ENCODE assay signal across 1 cellular context in the genomic region with DNA sequence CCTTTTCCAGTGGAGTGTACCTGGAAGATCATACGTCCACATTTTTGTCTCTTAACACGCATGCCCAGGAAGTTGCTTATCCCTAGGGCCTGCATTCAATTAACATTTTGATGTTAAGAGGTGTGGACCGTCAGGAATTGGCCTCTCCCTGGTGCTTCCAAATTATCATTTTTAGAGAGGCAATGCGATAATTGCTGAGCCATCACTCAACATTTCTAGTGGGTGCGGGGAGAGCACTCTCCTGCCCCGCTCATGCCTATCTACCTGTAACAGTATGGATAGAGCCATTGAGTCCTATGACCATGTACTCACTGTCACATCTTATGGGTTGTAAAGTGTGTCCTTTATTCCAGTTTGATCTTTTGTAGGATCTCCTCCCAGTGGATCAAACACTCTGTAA.
TF ChIP-seq lines count a peak whose summit lies in the region.

No MANE protein-coding gene starts in this region.

TF ChIP-seq in HepG2, 621 proteins besides CTCF, POLR2A, EP300 and RAD21:
- TF ChIP-seq ZNF704 (CRISPR knock-in tag; IDR thresholded peaks at IDR 0.05; ENCODE audit: borderline replicate concordance): no peak
- peak in 1 of 2 experiments; percentile 27; a peak in 1 of 4 replicates for TF ChIP-seq MAFK (conservative IDR thresholded peaks at IDR 0.05 in 1 of 2, IDR thresholded peaks at IDR 0.05 in 1 of 2; ENCODE audit: low read length in 2 of 2)
- 0 out of 2 replicates have a peak, but pooled peaks have one; percentile 27 for TF ChIP-seq PAXIP1 (CRISPR knock-in tag; conservative IDR thresholded peaks at IDR 0.05)
- 0 out of 2 replicates have a peak, but pooled peaks have one; percentile 21 for TF ChIP-seq ARNTL (CRISPR knock-in tag; IDR thresholded peaks at IDR 0.05)
- peak; percentile 68 for TF ChIP-seq ZBTB38 (CRISPR knock-in tag; IDR thresholded peaks at IDR 0.05)
- TF ChIP-seq ZNF30 (CRISPR knock-in tag; IDR thresholded peaks at IDR 0.05): no peak
- no peak for TF ChIP-seq ATRX (CRISPR knock-in tag; IDR thresholded peaks at IDR 0.05; ENCODE audit: borderline replicate concordance)
- TF ChIP-seq EZH2 (conservative IDR thresholded peaks at IDR 0.05; ENCODE audit: low read depth, low read length): no peak
- peak; percentile 40; the same call in 1 of the 2 replicates for TF ChIP-seq ZNF121 (CRISPR knock-in tag; IDR thresholded peaks at IDR 0.05)
- TF ChIP-seq, protein P1, sequence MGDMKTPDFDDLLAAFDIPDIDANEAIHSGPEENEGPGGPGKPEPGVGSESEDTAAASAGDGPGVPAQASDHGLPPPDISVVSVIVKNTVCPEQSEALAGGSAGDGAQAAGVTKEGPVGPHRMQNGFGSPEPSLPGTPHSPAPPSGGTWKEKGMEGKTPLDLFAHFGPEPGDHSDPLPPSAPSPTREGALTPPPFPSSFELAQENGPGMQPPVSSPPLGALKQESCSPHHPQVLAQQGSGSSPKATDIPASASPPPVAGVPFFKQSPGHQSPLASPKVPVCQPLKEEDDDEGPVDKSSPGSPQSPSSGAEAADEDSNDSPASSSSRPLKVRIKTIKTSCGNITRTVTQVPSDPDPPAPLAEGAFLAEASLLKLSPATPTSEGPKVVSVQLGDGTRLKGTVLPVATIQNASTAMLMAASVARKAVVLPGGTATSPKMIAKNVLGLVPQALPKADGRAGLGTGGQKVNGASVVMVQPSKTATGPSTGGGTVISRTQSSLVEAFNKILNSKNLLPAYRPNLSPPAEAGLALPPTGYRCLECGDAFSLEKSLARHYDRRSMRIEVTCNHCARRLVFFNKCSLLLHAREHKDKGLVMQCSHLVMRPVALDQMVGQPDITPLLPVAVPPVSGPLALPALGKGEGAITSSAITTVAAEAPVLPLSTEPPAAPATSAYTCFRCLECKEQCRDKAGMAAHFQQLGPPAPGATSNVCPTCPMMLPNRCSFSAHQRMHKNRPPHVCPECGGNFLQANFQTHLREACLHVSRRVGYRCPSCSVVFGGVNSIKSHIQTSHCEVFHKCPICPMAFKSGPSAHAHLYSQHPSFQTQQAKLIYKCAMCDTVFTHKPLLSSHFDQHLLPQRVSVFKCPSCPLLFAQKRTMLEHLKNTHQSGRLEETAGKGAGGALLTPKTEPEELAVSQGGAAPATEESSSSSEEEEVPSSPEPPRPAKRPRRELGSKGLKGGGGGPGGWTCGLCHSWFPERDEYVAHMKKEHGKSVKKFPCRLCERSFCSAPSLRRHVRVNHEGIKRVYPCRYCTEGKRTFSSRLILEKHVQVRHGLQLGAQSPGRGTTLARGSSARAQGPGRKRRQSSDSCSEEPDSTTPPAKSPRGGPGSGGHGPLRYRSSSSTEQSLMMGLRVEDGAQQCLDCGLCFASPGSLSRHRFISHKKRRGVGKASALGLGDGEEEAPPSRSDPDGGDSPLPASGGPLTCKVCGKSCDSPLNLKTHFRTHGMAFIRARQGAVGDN (CRISPR knock-in tag; IDR thresholded peaks at IDR 0.05): no peak
- no peak for TF ChIP-seq ZNF800 (CRISPR knock-in tag; IDR thresholded peaks at IDR 0.05)
- TF ChIP-seq, protein P2, sequence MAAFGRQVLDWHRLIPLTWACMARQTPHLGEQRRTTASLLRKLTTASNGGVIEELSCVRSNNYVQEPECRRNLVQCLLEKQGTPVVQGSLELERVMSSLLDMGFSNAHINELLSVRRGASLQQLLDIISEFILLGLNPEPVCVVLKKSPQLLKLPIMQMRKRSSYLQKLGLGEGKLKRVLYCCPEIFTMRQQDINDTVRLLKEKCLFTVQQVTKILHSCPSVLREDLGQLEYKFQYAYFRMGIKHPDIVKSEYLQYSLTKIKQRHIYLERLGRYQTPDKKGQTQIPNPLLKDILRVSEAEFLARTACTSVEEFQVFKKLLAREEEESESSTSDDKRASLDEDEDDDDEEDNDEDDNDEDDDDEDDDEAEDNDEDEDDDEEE (CRISPR knock-in tag; IDR thresholded peaks at IDR 0.05): no peak
- no peak for TF ChIP-seq RARG (CRISPR knock-in tag; IDR thresholded peaks at IDR 0.05; ENCODE audit: low read depth)
- no peak for TF ChIP-seq STAT5B (CRISPR knock-in tag; IDR thresholded peaks at IDR 0.05)
- TF ChIP-seq ZNF275 (CRISPR knock-in tag; IDR thresholded peaks at IDR 0.05; ENCODE audit: borderline replicate concordance): 0 out of 2 replicates have a peak, but pooled peaks have one; percentile 11
- no peak for TF ChIP-seq ZNF577 (CRISPR knock-in tag; IDR thresholded peaks at IDR 0.05; ENCODE audit: borderline replicate concordance, low read depth)
- 0 out of 2 replicates have a peak, but pooled peaks have one; percentile 18 for TF ChIP-seq ZBTB46 (CRISPR knock-in tag; IDR thresholded peaks at IDR 0.05; ENCODE audit: borderline replicate concordance)
